12 cellular contexts compared by ENCODE assay signal in genomic region chr18:58858591-58859468, GRCh38. TPM values are rescaled to one million over a fixed set of nuclear protein-coding genes. Genes with fewer than 3 reads are reported as not detected.
DNase-seq lines count a peak whose midpoint lies in the region; ATAC-seq, FAIRE-seq and TF ChIP-seq lines count a peak whose summit lies in the region.
"Had no signal": no experiment of that assay in that cellular context is flagged by ENCODE, and none has a peak within 500 bp of the region (broad histone marks: within the 10 kb centered on the region; RNA-seq: fewer than 3 reads in every experiment).

No MANE protein-coding gene starts in this region.

- no peak overlapping the region for H3K27ac ChIP-seq in astrocyte (ENCODE audit: low read depth, low read length)
- peak overlapping the region; percentile 57 to 97 (median 78) for H3K27ac ChIP-seq in gastrocnemius medialis

- CTCF ChIA-PET in activated CD4-positive, alpha-beta T cell treated with anti-CD3 and anti-CD28 coated beads, Interleukin-2, amount 10 ng/mL, durations not matched to agents 7 days and 5 days (lab: Charles Lee) = no interaction called here

- peaks cover 38% of the 10 kb centered on the region for H3K4me1 Mint-ChIP-seq in astrocyte (ENCODE audit: low read depth, unreplicated experiment)
- H3K4me1 Mint-ChIP-seq in activated CD4-positive, alpha-beta T cell treated with anti-CD3 and anti-CD28 coated beads, Interleukin-2, amount 10 ng/mL, durations not matched to agents 7 days and 5 days = peaks cover 4% of the 10 kb centered on the region

- no peak overlapping the region for H3K27ac Mint-ChIP-seq in astrocyte (ENCODE audit: unreplicated experiment)
- no peak overlapping the region for H3K27ac Mint-ChIP-seq in activated CD4-positive, alpha-beta T cell treated with anti-CD3 and anti-CD28 coated beads, Interleukin-2, amount 10 ng/mL, durations not matched to agents 7 days and 5 days

- H3K9me3 ChIP-seq in astrocyte (ENCODE audit: insufficient read depth, low read depth, low read length) (no peaks in the 10 kb centered on the region), gastrocnemius medialis (no peaks in the 10 kb centered on the region)

- POLR2A ChIA-PET in activated CD4-positive, alpha-beta T cell treated with anti-CD3 and anti-CD28 coated beads, Interleukin-2, amount 10 ng/mL, durations not matched to agents 7 days and 5 days (lab: Charles Lee) = no interaction called here

- peaks cover 24% of the 10 kb centered on the region for H3K4me1 ChIP-seq in astrocyte (ENCODE audit: insufficient read depth, low read length)
- H3K4me1 ChIP-seq in gastrocnemius medialis = peaks cover 40 to 42% of the 10 kb centered on the region in 2 donors

- DNase-seq in GF-D8 (lab: John Stamatoyannopoulos, UW) (peak; percentile 44), astrocyte (ENCODE audit: low read depth) (no peak), left cardiac atrium (peak; percentile 33), gastrocnemius medialis (peak; percentile 50 to 71), SHP77 (lab: John Stamatoyannopoulos, UW) (no peak), LoVo (ENCODE audit: low spot score) (no peak)
- DNase-seq in activated CD4-positive, alpha-beta T cell treated with anti-CD3 and anti-CD28 coated beads, Interleukin-2, amount 10 ng/mL, durations not matched to agents 7 days and 5 days = no peak
- DNase-seq: activated CD4-positive, CD25-positive, alpha-beta regulatory T cell; activated effector memory CD4-positive, alpha-beta T cell treated with anti-CD3 and anti-CD28 coated beads, Interleukin-2, amount 50 U/mL, for 16 hours; NCI-H1694; posterior cingulate gyrus had no signal

- H3K9ac ChIP-seq in astrocyte (ENCODE audit: low read length) = no peak overlapping the region

- TF ChIP-seq CTCF in astrocyte (IDR thresholded peaks at IDR 0.05; ENCODE audit: insufficient read depth, low read depth, low read length) (no peak), gastrocnemius medialis (IDR thresholded peaks at IDR 0.05 in 4 of 5, conservative IDR thresholded peaks at IDR 0.05 in 1 of 5) (no peak)

- no peak overlapping the region for H3K4me3 ChIP-seq in astrocyte (ENCODE audit: insufficient read depth, low read depth, low read length)
- no peak overlapping the region for H3K4me3 ChIP-seq in gastrocnemius medialis

- no peak overlapping the region for H3K4me2 ChIP-seq in astrocyte (ENCODE audit: low read length)

- no peaks in the 10 kb centered on the region for H4K20me1 ChIP-seq in astrocyte (ENCODE audit: insufficient read depth, low read length)

- ATAC-seq in left cardiac atrium = peak; percentile 28 to 60
- ATAC-seq in gastrocnemius medialis = peak; percentile 57 to 58
- ATAC-seq in HG02571 (IDR thresholded peaks at IDR 0.05; ENCODE audit: unreplicated experiment) = no peak

- H3K9me3 Mint-ChIP-seq in astrocyte (ENCODE audit: unreplicated experiment) = no peaks in the 10 kb centered on the region
- H3K9me3 Mint-ChIP-seq in activated CD4-positive, alpha-beta T cell treated with anti-CD3 and anti-CD28 coated beads, Interleukin-2, amount 10 ng/mL, durations not matched to agents 7 days and 5 days = no peaks in the 10 kb centered on the region

- no peaks in the 10 kb centered on the region for H3K27me3 Mint-ChIP-seq in astrocyte (ENCODE audit: low read depth, unreplicated experiment)
- peaks cover 46% of the 10 kb centered on the region for H3K27me3 Mint-ChIP-seq in activated CD4-positive, alpha-beta T cell treated with anti-CD3 and anti-CD28 coated beads, Interleukin-2, amount 10 ng/mL, durations not matched to agents 7 days and 5 days

- H3K27me3 ChIP-seq in astrocyte (ENCODE audit: insufficient read depth, low read length) (no peaks in the 10 kb centered on the region), gastrocnemius medialis (no peaks in the 10 kb centered on the region)

- peaks cover 17% of the 10 kb centered on the region for H3K79me2 ChIP-seq in astrocyte (ENCODE audit: insufficient read depth, low read length)

- peak in 1 of 2 donors; percentile 21 for TF ChIP-seq POLR2A in gastrocnemius medialis (IDR thresholded peaks at IDR 0.05)

- H2AFZ ChIP-seq in astrocyte (ENCODE audit: low read depth, low read length) = no peak overlapping the region

- no peaks in the 10 kb centered on the region for H3K36me3 ChIP-seq in astrocyte (ENCODE audit: insufficient read depth, low read length)
- H3K36me3 ChIP-seq in gastrocnemius medialis = no peaks in the 10 kb centered on the region

- no peaks in the 10 kb centered on the region for H3K36me3 Mint-ChIP-seq in astrocyte (ENCODE audit: low read depth, unreplicated experiment)
- H3K36me3 Mint-ChIP-seq in activated CD4-positive, alpha-beta T cell treated with anti-CD3 and anti-CD28 coated beads, Interleukin-2, amount 10 ng/mL, durations not matched to agents 7 days and 5 days (ENCODE audit: low read depth) = peaks cover 4% of the 10 kb centered on the region

- intact Hi-C loops in left cardiac atrium (cut with DNase I) = no loop called here
- intact Hi-C loops in gastrocnemius medialis (cut with DNase I; ENCODE audit: low total_unique reads) = no loop called here

- FAIRE-seq in astrocyte (lab: Jason Lieb, UNC) = peak; percentile 76

- in situ Hi-C loops in gastrocnemius medialis (cut with MboI; ENCODE audit: low sequenced_read_pairs in 4 of 4) = no loop called here

- H3K4me3 Mint-ChIP-seq in astrocyte (ENCODE audit: unreplicated experiment) = no peak overlapping the region
- H3K4me3 Mint-ChIP-seq in activated CD4-positive, alpha-beta T cell treated with anti-CD3 and anti-CD28 coated beads, Interleukin-2, amount 10 ng/mL, durations not matched to agents 7 days and 5 days = no peak overlapping the region

RNA-seq across cellular contexts. Expression of gene ZNF532, which starts 5.8 kb away (rescaled TPM):
- total RNA-seq in astrocyte (128 and 135 TPM in 2 replicates), left cardiac atrium (10 to 100 TPM; 56.8 to 57.9 TPM), gastrocnemius medialis (100 to 1,000 TPM in 1 of 4 donors, 10 to 100 TPM in 3; 54.7 to 124 (median 91.2) TPM)
- total RNA-seq in activated CD4-positive, alpha-beta T cell treated with anti-CD3 and anti-CD28 coated beads, Interleukin-2, amount 10 ng/mL, durations not matched to agents 7 days and 5 days = 1 to 10 TPM; 2.7 to 2.8 TPM

Comparison
In these comparisons a context has a peak if more than half of its experiments do, and no peak if none do; other contexts are left out.
1. DNase-seq: peak in GF-D8 (single experiment), left cardiac atrium (single experiment) and gastrocnemius medialis (2 of 2); none in astrocyte (single experiment), SHP77 (0 of 2), activated CD4-positive, alpha-beta T cell treated with anti-CD3 and anti-CD28 coated beads, Interleukin-2, amount 10 ng/mL, durations not matched to agents 7 days and 5 days (single experiment) and LoVo (single experiment).
2. RNA of gene ZNF532, which starts 5.8 kb away (total RNA-seq): 128 to 135 TPM in astrocyte, 54.7 to 124 TPM in gastrocnemius medialis and 56.8 to 57.9 TPM in left cardiac atrium; 2.7 to 2.8 TPM in activated CD4-positive, alpha-beta T cell treated with anti-CD3 and anti-CD28 coated beads, Interleukin-2, amount 10 ng/mL, durations not matched to agents 7 days and 5 days; every median in the first group is over 10 times any median in the second.